ENCODE assay signal across 11 cellular contexts in genomic region chr15:99451484-99451883, GRCh38.
DNase-seq lines count a peak whose midpoint lies in the region; TF ChIP-seq lines count a peak whose summit lies in the region.
"Had no signal": no experiment of that assay in that cellular context is flagged by ENCODE, and none has a peak within 500 bp of the region (broad histone marks: within the 10 kb centered on the region; RNA-seq: fewer than 3 reads in every experiment).

No MANE protein-coding gene starts in this region.

- H3K23ac ChIP-seq in mesenchymal stem cell (ENCODE audit: low read length in 2 of 2) = no peak overlapping the region

- peak overlapping the region; percentile 2 for H3K4me3 Mint-ChIP-seq in activated naive CD4-positive, alpha-beta T cell treated with anti-CD3 and anti-CD28 coated beads for 36 hours

- peak overlapping the region in 4 of 5 donors; percentile 2 to 94 (median 70) for H3K27ac ChIP-seq in adrenal gland
- no peak overlapping the region for H3K27ac ChIP-seq in mesenchymal stem cell (ENCODE audit: low read length, poor library complexity, severe bottlenecking)
- H3K27ac ChIP-seq in transverse colon = peak overlapping the region in 3 of 4 donors; percentile 6 to 14 (median 6)
- H3K27ac ChIP-seq: SJSA1 had no signal

- intact Hi-C loops in activated naive CD4-positive, alpha-beta T cell treated with anti-CD3 and anti-CD28 coated beads for 36 hours (cut with micrococcal nuclease) = no loop called here
- intact Hi-C loops in adrenal gland (cut with DNase I) (no loop called here), transverse colon (cut with DNase I; ENCODE audit: low total_unique reads) (no loop called here)

- no peaks in the 10 kb centered on the region for H3K36me3 Mint-ChIP-seq in activated naive CD4-positive, alpha-beta T cell treated with anti-CD3 and anti-CD28 coated beads for 36 hours (ENCODE audit: low read depth)

- H3K36me3 ChIP-seq in adrenal gland (replicated peaks in 1 of 2) = no peaks in the 10 kb centered on the region
- H3K36me3 ChIP-seq in mesenchymal stem cell (ENCODE audit: control insufficient read depth in 1 of 2, insufficient read depth in 2 of 2, low read depth in 1 of 2, low read length in 2 of 2) = no peaks in the 10 kb centered on the region
- no peaks in the 10 kb centered on the region for H3K36me3 ChIP-seq in transverse colon
- H3K36me3 ChIP-seq: SJSA1 had no signal

- in situ Hi-C loops in transverse colon (cut with MboI; ENCODE audit: low pct_ligation_motif_present in 1 of 4, low pct_unique_long_range_greater_than_20kb in 1 of 4, low sequenced_read_pairs in 3 of 4) = no loop called here

- no peak overlapping the region for H3K27ac Mint-ChIP-seq in activated naive CD4-positive, alpha-beta T cell treated with anti-CD3 and anti-CD28 coated beads for 36 hours

- no peak overlapping the region for H2BK5ac ChIP-seq in mesenchymal stem cell (ENCODE audit: low read depth, low read length, poor library complexity, severe bottlenecking)

- no peaks in the 10 kb centered on the region for H3K79me1 ChIP-seq in mesenchymal stem cell (replicated peaks; ENCODE audit: low read length, poor library complexity, severe bottlenecking)

- H3K27me3 ChIP-seq in adrenal gland (peaks cover 9% of the 10 kb centered on the region), mesenchymal stem cell (ENCODE audit: control insufficient read depth in 1 of 2, insufficient read depth in 1 of 2, low read length in 2 of 2) (no peaks in the 10 kb centered on the region), transverse colon (no peaks in the 10 kb centered on the region)
- H3K27me3 ChIP-seq: SJSA1 had no signal

- H3K4ac ChIP-seq in mesenchymal stem cell (ENCODE audit: low read depth in 1 of 2, low read length in 2 of 2) = no peak overlapping the region

- DNase-seq in activated naive CD4-positive, alpha-beta T cell treated with anti-CD3 and anti-CD28 coated beads for 36 hours = no peak
- no peak for DNase-seq in activated naive CD4-positive, alpha-beta T cell treated with Interleukin-2 at 50 U/mL for 16 hours
- DNase-seq in adrenal gland = peak in 1 of 7 donors; percentile 18
- DNase-seq in mesenchymal stem cell = no peak
- no peak for DNase-seq in transverse colon
- DNase-seq in T1000 (lab: John Stamatoyannopoulos, UW) = no peak
- no peak for DNase-seq in NCI-H226
- DNase-seq in SKM-1 treated with dmso at 0.1 percent for 144 hours (lab: John Stamatoyannopoulos, UW; ENCODE audit: unreplicated experiment) = no peak
- DNase-seq: ACHN, NCI-H510A had no signal

- WGBS in adrenal gland, 4 donors = 66 to 82% (median 78%) methylated on average over 3 of the region's 3 CpGs
- 88% methylated on average over 3 of the region's 3 CpGs for WGBS in mesenchymal stem cell
- 90% methylated on average over 3 of the region's 3 CpGs; no CpG with 5 or more reads in 1 of the 2 donors for WGBS in transverse colon (ENCODE audit: low coverage in 1 of 2), 2 donors

- H3K14ac ChIP-seq in mesenchymal stem cell (ENCODE audit: low read length in 2 of 2) = peak overlapping the region in 1 of 2 experiments; percentile 51

- H3K27me3 Mint-ChIP-seq in activated naive CD4-positive, alpha-beta T cell treated with anti-CD3 and anti-CD28 coated beads for 36 hours (ENCODE audit: low read depth) = no peaks in the 10 kb centered on the region

- peak overlapping the region; percentile 31 for H4K91ac ChIP-seq in mesenchymal stem cell (ENCODE audit: low read length)

- CTCF ChIA-PET in activated naive CD4-positive, alpha-beta T cell treated with anti-CD3 and anti-CD28 coated beads for 36 hours (lab: Charles Lee) = interaction anchor here (0.7 kb wide), 1 partner anchor 53 kb away, joined by 3 read pairs; no protein-coding TSS in a partner anchor

- peak overlapping the region in 1 of 2 experiments; percentile 76 for H2BK12ac ChIP-seq in mesenchymal stem cell (ENCODE audit: low read length in 2 of 2)

- peak overlapping the region; percentile 6 for H2BK120ac ChIP-seq in mesenchymal stem cell (ENCODE audit: low read depth, low read length)

- H3K9ac ChIP-seq in mesenchymal stem cell (ENCODE audit: low read length) = no peak overlapping the region

- no peak overlapping the region for H2AK5ac ChIP-seq in mesenchymal stem cell (ENCODE audit: low read length, severe bottlenecking)

- TF ChIP-seq CTCF in adrenal gland (IDR thresholded peaks at IDR 0.05) (no peak), transverse colon (IDR thresholded peaks at IDR 0.05) (no peak)

- H3K4me1 ChIP-seq in adrenal gland (replicated peaks in 1 of 2) (peaks cover 6 to 31% of the 10 kb centered on the region in 2 donors), mesenchymal stem cell (ENCODE audit: control insufficient read depth, insufficient read depth, low read depth, low read length) (peaks cover 26% of the 10 kb centered on the region), transverse colon (peaks cover 0 to 44% (median 10%) of the 10 kb centered on the region in 4 donors)

- H3K9me3 Mint-ChIP-seq in activated naive CD4-positive, alpha-beta T cell treated with anti-CD3 and anti-CD28 coated beads for 36 hours = no peaks in the 10 kb centered on the region

- H3K18ac ChIP-seq in mesenchymal stem cell (ENCODE audit: low read depth in 1 of 2, low read length in 2 of 2) = peak overlapping the region in 1 of 2 experiments; percentile 59

- no peak overlapping the region for H3K4me3 ChIP-seq in adrenal gland
- H3K4me3 ChIP-seq in mesenchymal stem cell (ENCODE audit: insufficient read depth in 1 of 2, low read depth in 1 of 2, low read length in 2 of 2) = no peak overlapping the region
- no peak overlapping the region for H3K4me3 ChIP-seq in transverse colon
- H3K4me3 ChIP-seq: SJSA1 had no signal

- no peak for TF ChIP-seq POLR2A in adrenal gland (IDR thresholded peaks at IDR 0.05)
- no peak for TF ChIP-seq POLR2A in transverse colon (IDR thresholded peaks at IDR 0.05)

- TF ChIP-seq EP300 in transverse colon (IDR thresholded peaks at IDR 0.05; ENCODE audit: low read depth) = no peak

- H3K4me1 Mint-ChIP-seq in activated naive CD4-positive, alpha-beta T cell treated with anti-CD3 and anti-CD28 coated beads for 36 hours (ENCODE audit: low read depth) = peaks cover 42% of the 10 kb centered on the region

- H3K9me3 ChIP-seq in adrenal gland (replicated peaks in 1 of 3) (no peaks in the 10 kb centered on the region), mesenchymal stem cell (ENCODE audit: control insufficient read depth, low read length) (no peaks in the 10 kb centered on the region), transverse colon (no peaks in the 10 kb centered on the region)
- H3K9me3 ChIP-seq: SJSA1 had no signal

- H4K8ac ChIP-seq in mesenchymal stem cell (ENCODE audit: low read length) = no peak overlapping the region

- H2AFZ ChIP-seq in mesenchymal stem cell (ENCODE audit: low read depth, low read length) = no peak overlapping the region

- H2BK15ac ChIP-seq in mesenchymal stem cell (ENCODE audit: low read depth, poor library complexity, severe bottlenecking) = peak overlapping the region; percentile 61

- no peak overlapping the region for H3K4me2 ChIP-seq in mesenchymal stem cell (ENCODE audit: low read length, poor library complexity, severe bottlenecking)
